1 cellular context compared by ENCODE assay signal in the genomic region with DNA sequence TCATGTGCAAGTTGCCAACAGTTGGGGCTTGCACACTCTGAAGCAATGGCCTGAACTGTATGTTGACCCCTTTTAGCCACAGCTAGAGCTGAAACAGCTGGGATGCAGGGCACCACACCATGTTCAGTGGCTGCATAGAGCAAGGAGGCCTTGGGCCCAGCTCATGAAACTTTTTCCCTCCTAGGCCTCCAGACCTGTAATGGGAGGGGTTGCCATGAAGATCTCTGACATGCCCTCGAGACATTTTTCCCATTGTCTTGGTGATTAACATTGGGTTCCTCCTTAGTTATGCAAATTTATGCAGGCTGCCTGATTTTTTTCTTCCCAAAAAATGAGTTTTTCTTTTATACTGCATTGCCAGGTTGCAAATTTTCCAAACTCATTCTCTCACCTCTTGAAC.
TF ChIP-seq lines count a peak whose summit lies in the region.

No MANE protein-coding gene starts in this region.

TF ChIP-seq in H1, 55 proteins besides CTCF, POLR2A, EP300 and RAD21:
- TF ChIP-seq EGR1 (IDR thresholded peaks at IDR 0.05; ENCODE audit: borderline replicate concordance, low read depth, low read length) (no peak), CREB1 (IDR thresholded peaks at IDR 0.05) (no peak), USF2 (IDR thresholded peaks at IDR 0.05; ENCODE audit: low read length) (no peak), HDAC6 (IDR thresholded peaks at IDR 0.05; ENCODE audit: low read depth, low read length) (no peak), MAX (IDR thresholded peaks at IDR 0.05) (no peak), TEAD4 (IDR thresholded peaks at IDR 0.05; ENCODE audit: low read depth, low read length) (no peak), TBP (IDR thresholded peaks at IDR 0.05; ENCODE audit: low read depth, low read length) (no peak), PHF8 (conservative IDR thresholded peaks at IDR 0.05; ENCODE audit: low read depth, low read length) (no peak), POU5F1 (IDR thresholded peaks at IDR 0.05; ENCODE audit: low read depth, low read length) (no peak), KDM1A (IDR thresholded peaks at IDR 0.05; ENCODE audit: borderline replicate concordance, low read length) (no peak), FOSL1 (IDR thresholded peaks at IDR 0.05; ENCODE audit: insufficient read depth, low read depth, low read length) (no peak), ZNF274 (IDR thresholded peaks at IDR 0.05; ENCODE audit: borderline replicate concordance, extremely low read depth, low read length) (no peak), TAF1 (IDR thresholded peaks at IDR 0.05; ENCODE audit: low read depth, low read length) (no peak), SAP30 (IDR thresholded peaks at IDR 0.05; ENCODE audit: insufficient read depth, insufficient replicate concordance, low read length) (no peak), SUZ12 (IDR thresholded peaks at IDR 0.05; ENCODE audit: low read length) (no peak), JUND (IDR thresholded peaks at IDR 0.05; ENCODE audit: low read length) (no peak), E2F6 (IDR thresholded peaks at IDR 0.05) (no peak), RBBP5 (IDR thresholded peaks at IDR 0.05; ENCODE audit: borderline replicate concordance, low read depth, low read length) (no peak), CTBP2 (IDR thresholded peaks at IDR 0.05; ENCODE audit: borderline replicate concordance, insufficient read depth, insufficient read length, low read length) (no peak), CBX5 (IDR thresholded peaks at IDR 0.05; ENCODE audit: low read depth, low read length) (no peak)
